In the genomic region with DNA sequence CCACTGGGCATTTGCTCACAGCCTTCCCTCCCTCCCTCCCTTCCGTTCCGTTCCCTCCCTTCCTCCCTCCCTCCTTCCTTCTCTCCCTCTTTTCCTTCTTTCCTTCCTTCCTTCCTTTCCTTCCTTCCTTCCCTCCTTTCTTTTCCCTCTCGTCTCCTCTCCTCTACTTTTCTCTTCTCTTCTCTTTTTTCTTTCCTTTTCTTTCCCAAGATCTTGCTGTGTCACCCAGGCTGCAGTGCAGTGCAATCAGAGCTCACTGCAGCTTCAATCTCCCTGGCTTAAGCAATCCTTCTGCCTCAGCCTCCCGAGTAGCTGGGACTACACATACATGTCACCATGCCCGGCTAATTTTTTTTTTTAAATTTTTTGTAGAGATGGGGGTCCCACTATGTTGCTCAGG, we compare ENCODE assay signal across 1 cellular context.
TF ChIP-seq lines count a peak whose summit lies in the region.

No MANE protein-coding gene starts in this region.

TF ChIP-seq in K562, 482 proteins besides CTCF, POLR2A, EP300 and RAD21:
- TF ChIP-seq NFE2 (IDR thresholded peaks at IDR 0.05; ENCODE audit: low read depth) = peak; percentile 60
- peak; percentile 65 for TF ChIP-seq MAFG (tag; conservative IDR thresholded peaks at IDR 0.05)
- no peak for TF ChIP-seq CEBPG (CRISPR knock-in tag; IDR thresholded peaks at IDR 0.05)
- TF ChIP-seq CEBPG (tag; conservative IDR thresholded peaks at IDR 0.05 in 1 of 2, IDR thresholded peaks at IDR 0.05 in 1 of 2) = peak in 1 of 2 experiments; percentile 51; a peak in 1 of 4 replicates
- TF ChIP-seq ZNF316 (IDR thresholded peaks at IDR 0.05) = peak; percentile 55; the same call in 1 of the 2 replicates
- peak; percentile 28; the same call in 1 of the 2 replicates for TF ChIP-seq CEBPB (tag; IDR thresholded peaks at IDR 0.05)
- TF ChIP-seq C11orf30 (IDR thresholded peaks at IDR 0.05; ENCODE audit: low read depth) = peak; percentile 71; the same call in 1 of the 2 replicates
- no peak for TF ChIP-seq E2F5 (CRISPR knock-in tag; IDR thresholded peaks at IDR 0.05)
- 0 out of 2 replicates have a peak, but pooled peaks have one; percentile 28 for TF ChIP-seq MCM3 (IDR thresholded peaks at IDR 0.05)
- TF ChIP-seq, protein P1, sequence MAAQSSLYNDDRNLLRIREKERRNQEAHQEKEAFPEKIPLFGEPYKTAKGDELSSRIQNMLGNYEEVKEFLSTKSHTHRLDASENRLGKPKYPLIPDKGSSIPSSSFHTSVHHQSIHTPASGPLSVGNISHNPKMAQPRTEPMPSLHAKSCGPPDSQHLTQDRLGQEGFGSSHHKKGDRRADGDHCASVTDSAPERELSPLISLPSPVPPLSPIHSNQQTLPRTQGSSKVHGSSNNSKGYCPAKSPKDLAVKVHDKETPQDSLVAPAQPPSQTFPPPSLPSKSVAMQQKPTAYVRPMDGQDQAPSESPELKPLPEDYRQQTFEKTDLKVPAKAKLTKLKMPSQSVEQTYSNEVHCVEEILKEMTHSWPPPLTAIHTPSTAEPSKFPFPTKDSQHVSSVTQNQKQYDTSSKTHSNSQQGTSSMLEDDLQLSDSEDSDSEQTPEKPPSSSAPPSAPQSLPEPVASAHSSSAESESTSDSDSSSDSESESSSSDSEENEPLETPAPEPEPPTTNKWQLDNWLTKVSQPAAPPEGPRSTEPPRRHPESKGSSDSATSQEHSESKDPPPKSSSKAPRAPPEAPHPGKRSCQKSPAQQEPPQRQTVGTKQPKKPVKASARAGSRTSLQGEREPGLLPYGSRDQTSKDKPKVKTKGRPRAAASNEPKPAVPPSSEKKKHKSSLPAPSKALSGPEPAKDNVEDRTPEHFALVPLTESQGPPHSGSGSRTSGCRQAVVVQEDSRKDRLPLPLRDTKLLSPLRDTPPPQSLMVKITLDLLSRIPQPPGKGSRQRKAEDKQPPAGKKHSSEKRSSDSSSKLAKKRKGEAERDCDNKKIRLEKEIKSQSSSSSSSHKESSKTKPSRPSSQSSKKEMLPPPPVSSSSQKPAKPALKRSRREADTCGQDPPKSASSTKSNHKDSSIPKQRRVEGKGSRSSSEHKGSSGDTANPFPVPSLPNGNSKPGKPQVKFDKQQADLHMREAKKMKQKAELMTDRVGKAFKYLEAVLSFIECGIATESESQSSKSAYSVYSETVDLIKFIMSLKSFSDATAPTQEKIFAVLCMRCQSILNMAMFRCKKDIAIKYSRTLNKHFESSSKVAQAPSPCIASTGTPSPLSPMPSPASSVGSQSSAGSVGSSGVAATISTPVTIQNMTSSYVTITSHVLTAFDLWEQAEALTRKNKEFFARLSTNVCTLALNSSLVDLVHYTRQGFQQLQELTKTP (IDR thresholded peaks at IDR 0.05; ENCODE audit: low read depth in 1 of 2, partially characterized antibody in 2 of 2) = no peak
- TF ChIP-seq, protein P2, sequence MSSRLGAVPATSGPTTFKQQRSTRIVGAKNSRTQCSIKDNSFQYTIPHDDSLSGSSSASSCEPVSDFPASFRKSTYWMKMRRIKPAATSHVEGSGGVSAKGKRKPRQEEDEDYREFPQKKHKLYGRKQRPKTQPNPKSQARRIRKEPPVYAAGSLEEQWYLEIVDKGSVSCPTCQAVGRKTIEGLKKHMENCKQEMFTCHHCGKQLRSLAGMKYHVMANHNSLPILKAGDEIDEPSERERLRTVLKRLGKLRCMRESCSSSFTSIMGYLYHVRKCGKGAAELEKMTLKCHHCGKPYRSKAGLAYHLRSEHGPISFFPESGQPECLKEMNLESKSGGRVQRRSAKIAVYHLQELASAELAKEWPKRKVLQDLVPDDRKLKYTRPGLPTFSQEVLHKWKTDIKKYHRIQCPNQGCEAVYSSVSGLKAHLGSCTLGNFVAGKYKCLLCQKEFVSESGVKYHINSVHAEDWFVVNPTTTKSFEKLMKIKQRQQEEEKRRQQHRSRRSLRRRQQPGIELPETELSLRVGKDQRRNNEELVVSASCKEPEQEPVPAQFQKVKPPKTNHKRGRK (tag; IDR thresholded peaks at IDR 0.05) = peak; percentile 94
